ENCODE assay signal across 14 cellular contexts in the genomic region with DNA sequence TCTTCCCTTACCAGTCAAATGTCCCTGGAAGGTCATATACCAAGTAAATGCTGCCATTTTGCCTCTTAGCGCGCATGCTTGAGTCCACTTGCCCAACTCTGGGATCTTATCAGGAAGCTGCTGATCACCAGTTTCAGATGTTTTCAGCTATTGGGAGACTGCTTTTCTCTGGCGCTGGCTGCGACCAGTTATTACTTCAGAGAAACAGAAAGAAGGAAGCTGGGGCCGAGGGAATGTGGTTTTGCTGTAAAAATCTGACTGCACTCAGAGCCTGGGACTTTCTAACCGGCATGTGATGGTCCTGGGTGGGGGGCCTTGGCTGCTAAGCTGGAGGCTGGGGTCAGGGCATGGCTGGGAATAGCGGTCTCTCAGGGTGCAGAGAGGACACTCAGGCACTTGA.
"Had no signal": no experiment of that assay in that cellular context is flagged by ENCODE, and none has a peak within 500 bp of the region (broad histone marks: within the 10 kb centered on the region; RNA-seq: fewer than 3 reads in every experiment).

No MANE protein-coding gene starts in this region.

- ATAC-seq: activated CD4-positive, alpha-beta T cell treated with anti-CD3 and anti-CD28 coated beads for 36 hours; effector memory CD8-positive, alpha-beta T cell; left colon; lower lobe of right lung; stimulated activated naive CD8-positive, alpha-beta T cell treated with anti-CD3 and anti-CD28 coated beads, Interleukin-15, Interleukin-2, amounts not matched to agents 100 U/mL and 50 U/mL, for 24 hours had no signal

- DNase-seq: activated CD4-positive, alpha-beta T cell treated with anti-CD3 and anti-CD28 coated beads for 36 hours; activated CD4-positive, alpha-beta T cell treated with anti-CD3 and anti-CD28 coated beads, Interleukin-2, amount 50 U/mL, for 48 hours; activated gamma-delta T cell treated with Interleukin-2 at 50 U/mL for 16 hours; activated naive CD8-positive, alpha-beta T cell treated with anti-CD3 and anti-CD28 coated beads for 36 hours; amniotic stem cell; effector memory CD8-positive, alpha-beta T cell; left colon; lower lobe of right lung; nucleus accumbens; stimulated activated naive CD8-positive, alpha-beta T cell treated with anti-CD3 and anti-CD28 coated beads, Interleukin-15, Interleukin-2, amounts not matched to agents 100 U/mL and 50 U/mL, for 24 hours; substantia nigra; tibial artery had no signal

- H3K27ac ChIP-seq: hepatocyte, lower lobe of right lung, skin epidermis, tibial artery had no signal

- H3K36me3 ChIP-seq: lower lobe of right lung, tibial artery had no signal

- H3K27me3 ChIP-seq: hepatocyte, tibial artery had no signal

- H3K9me3 ChIP-seq: lower lobe of right lung had no signal

- H3K4me1 ChIP-seq: lower lobe of right lung, tibial artery had no signal

- H3K4me3 ChIP-seq: hepatocyte, lower lobe of right lung, skin epidermis, tibial artery had no signal
